ENCODE assay signal across 1 cellular context in genomic region chr2:61538920-61539559, GRCh38.
A peak's percentile ranks its signal among the peaks of the same experiment; 100 is the strongest.
TF ChIP-seq lines count a peak whose summit lies in the region.

No MANE protein-coding gene starts in this region.

TF ChIP-seq in HCT116, 20 proteins besides CTCF, POLR2A, EP300 and RAD21 (continued from another document):
- TF ChIP-seq MAX (IDR thresholded peaks at IDR 0.05) (peak; percentile 60), JUND (IDR thresholded peaks at IDR 0.05) (no peak), FOSL1 (IDR thresholded peaks at IDR 0.05; ENCODE audit: low read depth) (no peak)
TF ChIP-seq in HCT116: peak in this region for 2.
